ENCODE assay signal across 8 cellular contexts in genomic region chr3:119240101-119240581, GRCh38. TPM values are rescaled to one million over a fixed set of nuclear protein-coding genes. Genes with fewer than 3 reads are reported as not detected.
A peak's percentile ranks its signal among the peaks of the same experiment; 100 is the strongest.
DNase-seq lines count a peak whose midpoint lies in the region; ATAC-seq, FAIRE-seq and TF ChIP-seq lines count a peak whose summit lies in the region.

No MANE protein-coding gene starts in this region.

- dilution Hi-C loops in endothelial cell of umbilical vein (cut with MboI; ENCODE audit: extremely low pct_ligation_motif_present, low sequenced_read_pairs), result no loop called here

- H3K36me3 ChIP-seq in endothelial cell of umbilical vein (ENCODE audit: control insufficient read depth in 2 of 2, extremely low read depth in 1 of 2, insufficient read depth in 2 of 2, low read length in 2 of 2), result peaks cover 0 to 3% of the 10 kb centered on the region in 2 experiments
- peaks cover 8 to 9% of the 10 kb centered on the region in 2 donors for H3K36me3 ChIP-seq in muscle layer of duodenum (ENCODE audit: control insufficient read depth in 1 of 2, insufficient read depth in 2 of 2, low read length in 2 of 2)

- H3K9me3 ChIP-seq in endothelial cell of umbilical vein (replicated peaks; ENCODE audit: control insufficient read depth, insufficient read depth, low read length) (no peaks in the 10 kb centered on the region), muscle layer of duodenum (ENCODE audit: control insufficient read depth in 1 of 2, low read length in 2 of 2) (no peaks in the 10 kb centered on the region)

- no peaks in the 10 kb centered on the region for H3K9me1 ChIP-seq in endothelial cell of umbilical vein (replicated peaks; ENCODE audit: control insufficient read depth, extremely low read depth, insufficient read depth, low read length)

- CTCF ChIA-PET in endothelial cell of umbilical vein (lab: Charles Lee), result interaction anchor here (0.9 to 2.2 kb wide), 15 partner anchors 9 to 441 kb away, joined by 3 to 36 read pairs (median 7); partner anchors contain the start of genes ARHGAP31, COX17, IGSF11 and TEX55

- BruUV-seq in endothelial cell of umbilical vein (replicated peaks; lab: Mats Ljungman, UMichigan), result TSS peak; percentile 34

- no peak for TF ChIP-seq POLR2A in endothelial cell of umbilical vein (IDR thresholded peaks at IDR 0.05; ENCODE audit: low read depth, low read length)

- peak; percentile 15 for DNase-seq in Daoy (ENCODE audit: low read depth)
- no peak for DNase-seq in endothelial cell of umbilical vein (ENCODE audit: low read depth, low spot score)
- no peak for DNase-seq in activated gamma-delta T cell (lab: John Stamatoyannopoulos, UW)
- DNase-seq in GM19238 (ENCODE audit: insufficient read length, low spot score), result no peak

- intact Hi-C loops in endothelial cell of umbilical vein (cut with micrococcal nuclease), result loop anchor here (2.0 kb wide), 1 partner anchor 55 kb away; the partner anchor contains the start of gene ARHGAP31

- H4K20me1 ChIP-seq in endothelial cell of umbilical vein (replicated peaks; ENCODE audit: control insufficient read depth, extremely low read depth, insufficient read depth, low read length), result no peaks in the 10 kb centered on the region

- ATAC-seq in GM19455 (IDR thresholded peaks at IDR 0.05; ENCODE audit: unreplicated experiment), result peak; percentile 20
- peak; percentile 2 for ATAC-seq in HG03469 (IDR thresholded peaks at IDR 0.05; ENCODE audit: unreplicated experiment)
- ATAC-seq in SK-N-SH treated with all-trans-retinoic acid at 6 μM for 48 hours, result peak; percentile 13

- H3K4me1 ChIP-seq in endothelial cell of umbilical vein (ENCODE audit: control insufficient read depth, extremely low read depth, insufficient read depth, low read length) (peaks cover 13% of the 10 kb centered on the region), muscle layer of duodenum (ENCODE audit: control insufficient read depth in 1 of 2, insufficient read depth in 2 of 2, low read length in 2 of 2) (peaks cover 3 to 8% of the 10 kb centered on the region in 2 donors)

- FAIRE-seq in endothelial cell of umbilical vein (lab: Jason Lieb, UNC), result no peak

- peak overlapping the region; percentile 61 for H3K4me2 ChIP-seq in endothelial cell of umbilical vein (ENCODE audit: insufficient read depth, low read length)

- H2AFZ ChIP-seq in endothelial cell of umbilical vein (ENCODE audit: low read depth, low read length), result peak overlapping the region; percentile 69

- H3K79me2 ChIP-seq in endothelial cell of umbilical vein (ENCODE audit: control insufficient read depth, insufficient read depth, low read length), result no peaks in the 10 kb centered on the region

- no peak for TF ChIP-seq CTCF in endothelial cell of umbilical vein (IDR thresholded peaks at IDR 0.05; ENCODE audit: extremely low read depth in 1 of 2, insufficient read depth in 1 of 2, low read depth in 1 of 2, low read length in 2 of 2)

- H3K4me3 ChIP-seq in endothelial cell of umbilical vein (replicated peaks in 1 of 3; ENCODE audit: insufficient read depth in 1 of 3, low read depth in 1 of 3, low read length in 3 of 3) (peak overlapping the region; percentile 39 to 78 (median 71)), muscle layer of duodenum (ENCODE audit: low read depth in 1 of 2, low read length in 2 of 2) (peak overlapping the region; percentile 87 to 88)

- POLR2A ChIA-PET in endothelial cell of umbilical vein (lab: Charles Lee), result interaction anchor here (1.0 to 1.5 kb wide), 2 partner anchors 18 to 109 kb away, joined by 4 read pairs; no protein-coding TSS in a partner anchor

- H3K9ac ChIP-seq in endothelial cell of umbilical vein (replicated peaks; ENCODE audit: extremely low read depth, insufficient read depth, low read length), result peak overlapping the region; percentile 84

- H3K27me3 ChIP-seq in endothelial cell of umbilical vein (ENCODE audit: control insufficient read depth in 2 of 2, insufficient read depth in 2 of 2, low read length in 2 of 2), result no peaks in the 10 kb centered on the region
- no peaks in the 10 kb centered on the region for H3K27me3 ChIP-seq in muscle layer of duodenum (ENCODE audit: low read depth, low read length)

- H3K27ac ChIP-seq in endothelial cell of umbilical vein (ENCODE audit: insufficient read depth, low read depth, low read length), result peak overlapping the region; percentile 71
- H3K27ac ChIP-seq in muscle layer of duodenum (ENCODE audit: low read length), result peak overlapping the region; percentile 89

TF ChIP-seq in SK-N-SH treated with all-trans-retinoic acid at 6 μM for 48 hours, 23 proteins besides CTCF, POLR2A, EP300 and RAD21:
- no peak for TF ChIP-seq OSR1 (CRISPR knock-in tag; IDR thresholded peaks at IDR 0.05)
- TF ChIP-seq TCF4 (CRISPR knock-in tag; IDR thresholded peaks at IDR 0.05; ENCODE audit: borderline replicate concordance), result no peak
- TF ChIP-seq SNAI2 (CRISPR knock-in tag; IDR thresholded peaks at IDR 0.05), result no peak
- TF ChIP-seq ZNF565 (CRISPR knock-in tag; conservative IDR thresholded peaks at IDR 0.05; ENCODE audit: low read depth), result no peak
- TF ChIP-seq ZFP3 (CRISPR knock-in tag; IDR thresholded peaks at IDR 0.05), result no peak
- no peak for TF ChIP-seq ARNTL (CRISPR knock-in tag; IDR thresholded peaks at IDR 0.05; ENCODE audit: borderline replicate concordance, low read depth)
- no peak for TF ChIP-seq BACH2 (CRISPR knock-in tag; IDR thresholded peaks at IDR 0.05; ENCODE audit: borderline replicate concordance)

TF ChIP-seq in endothelial cell of umbilical vein, 7 proteins besides CTCF, POLR2A, EP300 and RAD21:
- TF ChIP-seq FOS (IDR thresholded peaks at IDR 0.05; ENCODE audit: borderline replicate concordance, insufficient read depth, low read length), result no peak
- no peak for TF ChIP-seq EZH2 (IDR thresholded peaks at IDR 0.05; ENCODE audit: borderline replicate concordance, low read depth, low read length, severe bottlenecking)
- no peak for TF ChIP-seq GATA2 (IDR thresholded peaks at IDR 0.05; ENCODE audit: insufficient read depth, insufficient read length, low read depth, low read length)
- no peak for TF ChIP-seq JUN (IDR thresholded peaks at IDR 0.05; ENCODE audit: borderline replicate concordance, insufficient read depth, insufficient read length, low read depth)
- no peak for TF ChIP-seq MYC (IDR thresholded peaks at IDR 0.05; ENCODE audit: low read depth, low read length)
- no peak for TF ChIP-seq POLR2AphosphoS5 (IDR thresholded peaks at IDR 0.05; ENCODE audit: insufficient read depth, low read depth, low read length)

RNA-seq across cellular contexts. Expression of gene B4GALT4, which starts 0.5 kb away (rescaled TPM):
- 15.0 and 15.9 TPM in 2 replicates for total RNA-seq in Daoy (2014; rRNA removed; shearing (Covaris generic))
- 7.0 and 7.1 TPM in 2 replicates for total RNA-seq in endothelial cell of umbilical vein
- 3.1 and 3.7 TPM in 2 replicates for polyA plus RNA-seq in endothelial cell of umbilical vein
- polyA plus RNA-seq in endothelial cell of umbilical vein (2011; cell fraction: cytosol; rRNA removed), result 2.8 and 3.5 TPM in 2 replicates
- polyA plus RNA-seq in endothelial cell of umbilical vein (2011; cell fraction: nucleus; rRNA removed), result 9.5 and 13.1 TPM in 2 replicates
- 4.7 and 5.0 TPM in 2 replicates for polyA plus RNA-seq in endothelial cell of umbilical vein (2012)
- polyA minus RNA-seq in endothelial cell of umbilical vein, result 5.1 and 8.0 TPM in 2 replicates
- 1.8 TPM for polyA minus RNA-seq in endothelial cell of umbilical vein (2011; cell fraction: cytosol; rRNA and poly(A)+ RNA removed)
- polyA minus RNA-seq in endothelial cell of umbilical vein (2011; cell fraction: nucleus; rRNA and poly(A)+ RNA removed), result 6.5 and 8.4 TPM in 2 replicates

RNA-seq across cellular contexts. Expression of gene ARHGAP31, which starts 54.0 kb away (rescaled TPM):
- 14.3 and 14.6 TPM in 2 replicates for total RNA-seq in Daoy (2014; rRNA removed; shearing (Covaris generic))
- 64.8 and 65.8 TPM in 2 replicates for total RNA-seq in endothelial cell of umbilical vein
- polyA plus RNA-seq in endothelial cell of umbilical vein, result 20.1 and 25.5 TPM in 2 replicates
- 22.9 and 25.4 TPM in 2 replicates for polyA plus RNA-seq in endothelial cell of umbilical vein (2011; cell fraction: cytosol; rRNA removed)
- polyA plus RNA-seq in endothelial cell of umbilical vein (2011; cell fraction: nucleus; rRNA removed), result 26.6 and 29.0 TPM in 2 replicates
- polyA plus RNA-seq in endothelial cell of umbilical vein (2012), result 17.0 and 24.7 TPM in 2 replicates
- 78.6 and 96.2 TPM in 2 replicates for polyA minus RNA-seq in endothelial cell of umbilical vein
- not detected for polyA minus RNA-seq in endothelial cell of umbilical vein (2011; cell fraction: cytosol; rRNA and poly(A)+ RNA removed)
- polyA minus RNA-seq in endothelial cell of umbilical vein (2011; cell fraction: nucleus; rRNA and poly(A)+ RNA removed), result 39.7 and 43.3 TPM in 2 replicates
